1 cellular context compared by ENCODE assay signal in the genomic region with DNA sequence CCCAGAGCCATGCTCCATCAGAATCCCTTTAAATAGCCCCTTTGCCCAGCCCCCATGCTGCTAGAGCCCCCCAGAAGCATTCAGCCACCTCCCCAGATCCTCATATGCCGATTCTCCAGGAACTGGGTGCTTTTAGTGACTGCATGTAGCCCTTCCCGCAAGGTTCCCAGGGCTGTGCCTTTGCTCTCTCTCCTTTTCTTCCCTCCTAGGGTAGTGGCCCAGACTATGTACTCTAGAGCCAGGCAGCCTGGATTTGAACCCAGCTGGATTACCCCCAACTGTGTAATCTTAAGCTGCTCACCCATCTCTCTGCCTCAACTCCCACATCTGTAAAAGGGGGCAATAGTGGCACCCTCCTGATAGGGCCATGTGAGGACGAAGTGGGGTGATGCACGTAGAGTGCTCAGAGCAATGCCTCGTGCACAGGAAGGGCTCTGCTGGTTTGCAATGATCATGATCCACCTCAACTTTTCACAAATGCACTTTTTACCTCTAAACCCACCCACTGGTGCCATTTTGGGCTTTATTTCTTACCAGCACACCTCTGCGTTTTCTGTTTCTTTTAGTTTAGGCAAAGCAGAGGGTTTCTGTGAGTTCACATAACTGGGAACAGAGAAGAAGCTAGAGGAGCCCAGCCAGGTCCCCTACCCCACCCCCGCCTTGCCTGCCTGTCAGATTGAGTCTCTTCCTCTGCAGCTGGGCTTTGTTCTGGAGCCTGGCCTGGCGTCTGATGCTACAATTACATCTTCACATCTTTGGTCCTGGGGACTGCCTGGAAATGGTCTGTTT.
TF ChIP-seq lines count a peak whose summit lies in the region.

No MANE protein-coding gene starts in this region.

TF ChIP-seq in GM12878, 131 proteins besides CTCF, POLR2A, EP300 and RAD21 (continued from another document and continues in another):
- TF ChIP-seq, protein P1, sequence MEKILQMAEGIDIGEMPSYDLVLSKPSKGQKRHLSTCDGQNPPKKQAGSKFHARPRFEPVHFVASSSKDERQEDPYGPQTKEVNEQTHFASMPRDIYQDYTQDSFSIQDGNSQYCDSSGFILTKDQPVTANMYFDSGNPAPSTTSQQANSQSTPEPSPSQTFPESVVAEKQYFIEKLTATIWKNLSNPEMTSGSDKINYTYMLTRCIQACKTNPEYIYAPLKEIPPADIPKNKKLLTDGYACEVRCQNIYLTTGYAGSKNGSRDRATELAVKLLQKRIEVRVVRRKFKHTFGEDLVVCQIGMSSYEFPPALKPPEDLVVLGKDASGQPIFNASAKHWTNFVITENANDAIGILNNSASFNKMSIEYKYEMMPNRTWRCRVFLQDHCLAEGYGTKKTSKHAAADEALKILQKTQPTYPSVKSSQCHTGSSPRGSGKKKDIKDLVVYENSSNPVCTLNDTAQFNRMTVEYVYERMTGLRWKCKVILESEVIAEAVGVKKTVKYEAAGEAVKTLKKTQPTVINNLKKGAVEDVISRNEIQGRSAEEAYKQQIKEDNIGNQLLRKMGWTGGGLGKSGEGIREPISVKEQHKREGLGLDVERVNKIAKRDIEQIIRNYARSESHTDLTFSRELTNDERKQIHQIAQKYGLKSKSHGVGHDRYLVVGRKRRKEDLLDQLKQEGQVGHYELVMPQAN (conservative IDR thresholded peaks at IDR 0.05): no peak
- no peak for TF ChIP-seq JUND (IDR thresholded peaks at IDR 0.05; ENCODE audit: low read depth, low read length)
- no peak for TF ChIP-seq HCFC1 (IDR thresholded peaks at IDR 0.05; ENCODE audit: low read length)
- no peak for TF ChIP-seq MXI1 (IDR thresholded peaks at IDR 0.05; ENCODE audit: low read depth, low read length)
- no peak for TF ChIP-seq FOS (IDR thresholded peaks at IDR 0.05; ENCODE audit: borderline replicate concordance, extremely low read depth, insufficient read length)
- no peak for TF ChIP-seq KDM1A (IDR thresholded peaks at IDR 0.05; ENCODE audit: borderline replicate concordance)
- TF ChIP-seq BACH1 (IDR thresholded peaks at IDR 0.05; ENCODE audit: borderline replicate concordance): no peak
- TF ChIP-seq, protein P2, sequence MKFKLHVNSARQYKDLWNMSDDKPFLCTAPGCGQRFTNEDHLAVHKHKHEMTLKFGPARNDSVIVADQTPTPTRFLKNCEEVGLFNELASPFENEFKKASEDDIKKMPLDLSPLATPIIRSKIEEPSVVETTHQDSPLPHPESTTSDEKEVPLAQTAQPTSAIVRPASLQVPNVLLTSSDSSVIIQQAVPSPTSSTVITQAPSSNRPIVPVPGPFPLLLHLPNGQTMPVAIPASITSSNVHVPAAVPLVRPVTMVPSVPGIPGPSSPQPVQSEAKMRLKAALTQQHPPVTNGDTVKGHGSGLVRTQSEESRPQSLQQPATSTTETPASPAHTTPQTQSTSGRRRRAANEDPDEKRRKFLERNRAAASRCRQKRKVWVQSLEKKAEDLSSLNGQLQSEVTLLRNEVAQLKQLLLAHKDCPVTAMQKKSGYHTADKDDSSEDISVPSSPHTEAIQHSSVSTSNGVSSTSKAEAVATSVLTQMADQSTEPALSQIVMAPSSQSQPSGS (IDR thresholded peaks at IDR 0.05; ENCODE audit: low read length): peak; percentile 52
- no peak for TF ChIP-seq CEBPB (IDR thresholded peaks at IDR 0.05; ENCODE audit: borderline replicate concordance in 1 of 2, low read depth in 2 of 2, low read length in 2 of 2)
- no peak for TF ChIP-seq RB1 (IDR thresholded peaks at IDR 0.05; ENCODE audit: borderline replicate concordance)
- TF ChIP-seq, protein P3, sequence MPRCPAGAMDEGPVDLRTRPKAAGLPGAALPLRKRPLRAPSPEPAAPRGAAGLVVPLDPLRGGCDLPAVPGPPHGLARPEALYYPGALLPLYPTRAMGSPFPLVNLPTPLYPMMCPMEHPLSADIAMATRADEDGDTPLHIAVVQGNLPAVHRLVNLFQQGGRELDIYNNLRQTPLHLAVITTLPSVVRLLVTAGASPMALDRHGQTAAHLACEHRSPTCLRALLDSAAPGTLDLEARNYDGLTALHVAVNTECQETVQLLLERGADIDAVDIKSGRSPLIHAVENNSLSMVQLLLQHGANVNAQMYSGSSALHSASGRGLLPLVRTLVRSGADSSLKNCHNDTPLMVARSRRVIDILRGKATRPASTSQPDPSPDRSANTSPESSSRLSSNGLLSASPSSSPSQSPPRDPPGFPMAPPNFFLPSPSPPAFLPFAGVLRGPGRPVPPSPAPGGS (IDR thresholded peaks at IDR 0.05; ENCODE audit: borderline replicate concordance, insufficient read depth, low read depth, low read length, poor library complexity, severe bottlenecking): no peak
- TF ChIP-seq IRF4 (IDR thresholded peaks at IDR 0.05; ENCODE audit: low read depth, low read length): no peak
- no peak for TF ChIP-seq RELA (IDR thresholded peaks at IDR 0.05; ENCODE audit: borderline replicate concordance, partially characterized antibody)
- no peak for TF ChIP-seq SUPT20H (IDR thresholded peaks at IDR 0.05; ENCODE audit: borderline replicate concordance, control insufficient read depth, low read depth, low read length)
- TF ChIP-seq, protein P4, sequence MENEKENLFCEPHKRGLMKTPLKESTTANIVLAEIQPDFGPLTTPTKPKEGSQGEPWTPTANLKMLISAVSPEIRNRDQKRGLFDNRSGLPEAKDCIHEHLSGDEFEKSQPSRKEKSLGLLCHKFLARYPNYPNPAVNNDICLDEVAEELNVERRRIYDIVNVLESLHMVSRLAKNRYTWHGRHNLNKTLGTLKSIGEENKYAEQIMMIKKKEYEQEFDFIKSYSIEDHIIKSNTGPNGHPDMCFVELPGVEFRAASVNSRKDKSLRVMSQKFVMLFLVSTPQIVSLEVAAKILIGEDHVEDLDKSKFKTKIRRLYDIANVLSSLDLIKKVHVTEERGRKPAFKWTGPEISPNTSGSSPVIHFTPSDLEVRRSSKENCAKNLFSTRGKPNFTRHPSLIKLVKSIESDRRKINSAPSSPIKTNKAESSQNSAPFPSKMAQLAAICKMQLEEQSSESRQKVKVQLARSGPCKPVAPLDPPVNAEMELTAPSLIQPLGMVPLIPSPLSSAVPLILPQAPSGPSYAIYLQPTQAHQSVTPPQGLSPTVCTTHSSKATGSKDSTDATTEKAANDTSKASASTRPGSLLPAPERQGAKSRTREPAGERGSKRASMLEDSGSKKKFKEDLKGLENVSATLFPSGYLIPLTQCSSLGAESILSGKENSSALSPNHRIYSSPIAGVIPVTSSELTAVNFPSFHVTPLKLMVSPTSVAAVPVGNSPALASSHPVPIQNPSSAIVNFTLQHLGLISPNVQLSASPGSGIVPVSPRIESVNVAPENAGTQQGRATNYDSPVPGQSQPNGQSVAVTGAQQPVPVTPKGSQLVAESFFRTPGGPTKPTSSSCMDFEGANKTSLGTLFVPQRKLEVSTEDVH (IDR thresholded peaks at IDR 0.05; ENCODE audit: low read depth, partially characterized antibody): no peak
- TF ChIP-seq, protein P5, sequence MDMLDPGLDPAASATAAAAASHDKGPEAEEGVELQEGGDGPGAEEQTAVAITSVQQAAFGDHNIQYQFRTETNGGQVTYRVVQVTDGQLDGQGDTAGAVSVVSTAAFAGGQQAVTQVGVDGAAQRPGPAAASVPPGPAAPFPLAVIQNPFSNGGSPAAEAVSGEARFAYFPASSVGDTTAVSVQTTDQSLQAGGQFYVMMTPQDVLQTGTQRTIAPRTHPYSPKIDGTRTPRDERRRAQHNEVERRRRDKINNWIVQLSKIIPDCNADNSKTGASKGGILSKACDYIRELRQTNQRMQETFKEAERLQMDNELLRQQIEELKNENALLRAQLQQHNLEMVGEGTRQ (IDR thresholded peaks at IDR 0.05; ENCODE audit: borderline replicate concordance, low read depth, low read length): no peak
- TF ChIP-seq SIX5 (IDR thresholded peaks at IDR 0.05; ENCODE audit: low read depth, low read length, severe bottlenecking): no peak
- 0 out of 2 replicates have a peak, but pooled peaks have one; percentile 17 for TF ChIP-seq TCF12 (IDR thresholded peaks at IDR 0.05; ENCODE audit: low read depth, low read length)
- TF ChIP-seq, protein P6, sequence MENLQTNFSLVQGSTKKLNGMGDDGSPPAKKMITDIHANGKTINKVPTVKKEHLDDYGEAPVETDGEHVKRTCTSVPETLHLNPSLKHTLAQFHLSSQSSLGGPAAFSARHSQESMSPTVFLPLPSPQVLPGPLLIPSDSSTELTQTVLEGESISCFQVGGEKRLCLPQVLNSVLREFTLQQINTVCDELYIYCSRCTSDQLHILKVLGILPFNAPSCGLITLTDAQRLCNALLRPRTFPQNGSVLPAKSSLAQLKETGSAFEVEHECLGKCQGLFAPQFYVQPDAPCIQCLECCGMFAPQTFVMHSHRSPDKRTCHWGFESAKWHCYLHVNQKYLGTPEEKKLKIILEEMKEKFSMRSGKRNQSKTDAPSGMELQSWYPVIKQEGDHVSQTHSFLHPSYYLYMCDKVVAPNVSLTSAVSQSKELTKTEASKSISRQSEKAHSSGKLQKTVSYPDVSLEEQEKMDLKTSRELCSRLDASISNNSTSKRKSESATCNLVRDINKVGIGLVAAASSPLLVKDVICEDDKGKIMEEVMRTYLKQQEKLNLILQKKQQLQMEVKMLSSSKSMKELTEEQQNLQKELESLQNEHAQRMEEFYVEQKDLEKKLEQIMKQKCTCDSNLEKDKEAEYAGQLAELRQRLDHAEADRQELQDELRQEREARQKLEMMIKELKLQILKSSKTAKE (IDR thresholded peaks at IDR 0.05; ENCODE audit: low read depth, poor library complexity, severe bottlenecking): no peak
- TF ChIP-seq JUNB (IDR thresholded peaks at IDR 0.05): no peak
- TF ChIP-seq ZNF207 (IDR thresholded peaks at IDR 0.05; ENCODE audit: borderline replicate concordance): no peak
- no peak for TF ChIP-seq BRCA1 (IDR thresholded peaks at IDR 0.05; ENCODE audit: low read depth, low read length)
- no peak for TF ChIP-seq TCF3 (IDR thresholded peaks at IDR 0.05; ENCODE audit: borderline replicate concordance, insufficient read depth, low read depth, low read length)
- TF ChIP-seq KLF5 (IDR thresholded peaks at IDR 0.05; ENCODE audit: partially characterized antibody): no peak
- no peak for TF ChIP-seq E4F1 (IDR thresholded peaks at IDR 0.05; ENCODE audit: borderline replicate concordance, partially characterized antibody)
- no peak for TF ChIP-seq NR2C1 (IDR thresholded peaks at IDR 0.05)
- no peak for TF ChIP-seq CBX3 (IDR thresholded peaks at IDR 0.05; ENCODE audit: borderline replicate concordance, low read depth)
- TF ChIP-seq HDGF (IDR thresholded peaks at IDR 0.05): no peak
- TF ChIP-seq EGR1 (IDR thresholded peaks at IDR 0.05; ENCODE audit: borderline replicate concordance in 1 of 2, low read depth in 2 of 2, low read length in 2 of 2): peak in 1 of 2 experiments; percentile 67; a peak in 1 of 3 replicates
- no peak for TF ChIP-seq MYC (IDR thresholded peaks at IDR 0.05; ENCODE audit: insufficient read depth, insufficient read length, insufficient replicate concordance, low read length, severe bottlenecking)
- no peak for TF ChIP-seq CHD4 (IDR thresholded peaks at IDR 0.05)
- TF ChIP-seq ZNF687 (IDR thresholded peaks at IDR 0.05): no peak
- no peak for TF ChIP-seq STAT1 (conservative IDR thresholded peaks at IDR 0.05)
- TF ChIP-seq, protein P7, sequence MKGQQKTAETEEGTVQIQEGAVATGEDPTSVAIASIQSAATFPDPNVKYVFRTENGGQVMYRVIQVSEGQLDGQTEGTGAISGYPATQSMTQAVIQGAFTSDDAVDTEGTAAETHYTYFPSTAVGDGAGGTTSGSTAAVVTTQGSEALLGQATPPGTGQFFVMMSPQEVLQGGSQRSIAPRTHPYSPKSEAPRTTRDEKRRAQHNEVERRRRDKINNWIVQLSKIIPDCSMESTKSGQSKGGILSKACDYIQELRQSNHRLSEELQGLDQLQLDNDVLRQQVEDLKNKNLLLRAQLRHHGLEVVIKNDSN (IDR thresholded peaks at IDR 0.05; ENCODE audit: borderline replicate concordance, extremely low read length, insufficient read depth, low read depth, low read length): no peak
- no peak for TF ChIP-seq DPF2 (IDR thresholded peaks at IDR 0.05)
- no peak for TF ChIP-seq PAX8 (IDR thresholded peaks at IDR 0.05)
